27 cellular contexts compared by ENCODE assay signal in genomic region chr9:80401243-80401642, GRCh38.
"Had no signal": no experiment of that assay in that cellular context is flagged by ENCODE, and none has a peak within 500 bp of the region (broad histone marks: within the 10 kb centered on the region; RNA-seq: fewer than 3 reads in every experiment).

No MANE protein-coding gene starts in this region.

- H3K9me3 ChIP-seq: ascending aorta, breast epithelium, colonic mucosa, esophagus squamous epithelium, gastroesophageal sphincter had no signal

- ATAC-seq: activated naive CD4-positive, alpha-beta T cell treated with anti-CD3 and anti-CD28 coated beads, Interleukin-2, amount 50 U/mL, for 72 hours; activated T-cell treated with anti-CD3 and anti-CD28 coated beads, Interleukin-2, amount 50 U/mL, for 72 hours; gastroesophageal sphincter had no signal

- H3K27ac Mint-ChIP-seq: activated CD4-positive, alpha-beta memory T cell treated with anti-CD3 and anti-CD28 coated beads, Interleukin-2, amount 10 ng/mL, durations not matched to agents 7 days and 5 days; activated CD4-positive, alpha-beta T cell treated with anti-CD3 and anti-CD28 coated beads, Interleukin-2, amount 10 ng/mL, durations not matched to agents 7 days and 5 days; activated naive CD4-positive, alpha-beta T cell treated with anti-CD3 and anti-CD28 coated beads, Interleukin-2, amount 10 ng/mL, durations not matched to agents 7 days and 5 days; activated naive CD4-positive, alpha-beta T cell treated with anti-CD3 and anti-CD28 coated beads, Interleukin-2, amount 50 U/mL, for 72 hours; activated naive CD8-positive, alpha-beta T cell treated with anti-CD3 and anti-CD28 coated beads, Interleukin-2, amount 10 ng/mL, durations not matched to agents 7 days and 5 days; activated T-cell treated with anti-CD3 and anti-CD28 coated beads, Interleukin-2, amount 50 U/mL, for 24 hours; activated T-cell treated with anti-CD3 and anti-CD28 coated beads, Interleukin-2, amount 50 U/mL, for 72 hours; brain had no signal

- H3K36me3 ChIP-seq: ascending aorta, breast epithelium, cardiac muscle cell, colonic mucosa, esophagus squamous epithelium, gastroesophageal sphincter had no signal

- H3K4me3 ChIP-seq: ascending aorta, breast epithelium, cardiac muscle cell, colonic mucosa, esophagus squamous epithelium, gastroesophageal sphincter had no signal

- H3K27me3 ChIP-seq: ascending aorta, breast epithelium, cardiac muscle cell, colonic mucosa, esophagus squamous epithelium, gastroesophageal sphincter had no signal

- H3K27ac ChIP-seq: ascending aorta, breast epithelium, cardiac muscle cell, colonic mucosa, epithelial cell of prostate, esophagus squamous epithelium, gastroesophageal sphincter had no signal

- DNase-seq: activated CD4-positive, alpha-beta memory T cell treated with anti-CD3 and anti-CD28 coated beads, Interleukin-2, amount 10 ng/mL, durations not matched to agents 7 days and 5 days; activated CD4-positive, alpha-beta T cell treated with anti-CD3 and anti-CD28 coated beads for 1 hour; activated CD4-positive, alpha-beta T cell treated with anti-CD3 and anti-CD28 coated beads for 4 hours; activated CD4-positive, alpha-beta T cell treated with anti-CD3 and anti-CD28 coated beads, Interleukin-2, amount 10 ng/mL, durations not matched to agents 7 days and 5 days; activated CD4-positive, alpha-beta T cell treated with anti-CD3 and anti-CD28 coated beads, Interleukin-2, amount 50 U/mL, for 4 hours; activated CD8-positive, alpha-beta memory T cell treated with anti-CD3 and anti-CD28 coated beads, Interleukin-2, amount 50 U/mL, for 48 hours; activated gamma-delta T cell; activated naive CD4-positive, alpha-beta T cell; activated naive CD4-positive, alpha-beta T cell treated with anti-CD3 and anti-CD28 coated beads, Interleukin-2, amount 10 ng/mL, durations not matched to agents 7 days and 5 days; activated naive CD8-positive, alpha-beta T cell treated with anti-CD3 and anti-CD28 coated beads, Interleukin-2, amount 10 ng/mL, durations not matched to agents 7 days and 5 days; activated T-cell treated with anti-CD3 and anti-CD28 coated beads for 4 hours; activated T-cell treated with anti-CD3 and anti-CD28 coated beads, Interleukin-2, amount 50 U/mL, for 24 hours; activated T-cell treated with anti-CD3 and anti-CD28 coated beads, Interleukin-2, amount 50 U/mL, for 72 hours; central memory CD4-positive, alpha-beta T cell; cerebellar nuclear complex; colonic mucosa; effector CD8-positive, alpha-beta T cell; esophagus squamous epithelium; foreskin melanocyte; T-helper 2 cell had no signal

- H3K4me1 ChIP-seq: ascending aorta, breast epithelium, colonic mucosa, esophagus squamous epithelium, gastroesophageal sphincter had no signal

- H3K4me1 Mint-ChIP-seq: activated CD4-positive, alpha-beta memory T cell treated with anti-CD3 and anti-CD28 coated beads, Interleukin-2, amount 10 ng/mL, durations not matched to agents 7 days and 5 days; activated CD4-positive, alpha-beta T cell treated with anti-CD3 and anti-CD28 coated beads, Interleukin-2, amount 10 ng/mL, durations not matched to agents 7 days and 5 days; activated naive CD4-positive, alpha-beta T cell treated with anti-CD3 and anti-CD28 coated beads, Interleukin-2, amount 10 ng/mL, durations not matched to agents 7 days and 5 days; activated naive CD8-positive, alpha-beta T cell treated with anti-CD3 and anti-CD28 coated beads, Interleukin-2, amount 10 ng/mL, durations not matched to agents 7 days and 5 days had no signal

- H3K27me3 Mint-ChIP-seq: activated CD4-positive, alpha-beta memory T cell treated with anti-CD3 and anti-CD28 coated beads, Interleukin-2, amount 10 ng/mL, durations not matched to agents 7 days and 5 days; activated CD4-positive, alpha-beta T cell treated with anti-CD3 and anti-CD28 coated beads, Interleukin-2, amount 10 ng/mL, durations not matched to agents 7 days and 5 days; activated naive CD4-positive, alpha-beta T cell treated with anti-CD3 and anti-CD28 coated beads, Interleukin-2, amount 10 ng/mL, durations not matched to agents 7 days and 5 days; activated naive CD8-positive, alpha-beta T cell treated with anti-CD3 and anti-CD28 coated beads, Interleukin-2, amount 10 ng/mL, durations not matched to agents 7 days and 5 days; activated T-cell treated with anti-CD3 and anti-CD28 coated beads, Interleukin-2, amount 50 U/mL, for 24 hours; brain had no signal

- H3K4me3 Mint-ChIP-seq: activated CD4-positive, alpha-beta memory T cell treated with anti-CD3 and anti-CD28 coated beads, Interleukin-2, amount 10 ng/mL, durations not matched to agents 7 days and 5 days; activated CD4-positive, alpha-beta T cell treated with anti-CD3 and anti-CD28 coated beads, Interleukin-2, amount 10 ng/mL, durations not matched to agents 7 days and 5 days; activated naive CD4-positive, alpha-beta T cell treated with anti-CD3 and anti-CD28 coated beads, Interleukin-2, amount 10 ng/mL, durations not matched to agents 7 days and 5 days; activated naive CD8-positive, alpha-beta T cell treated with anti-CD3 and anti-CD28 coated beads, Interleukin-2, amount 10 ng/mL, durations not matched to agents 7 days and 5 days; activated T-cell treated with anti-CD3 and anti-CD28 coated beads, Interleukin-2, amount 50 U/mL, for 24 hours; activated T-cell treated with anti-CD3 and anti-CD28 coated beads, Interleukin-2, amount 50 U/mL, for 72 hours; brain had no signal

- H3K36me3 Mint-ChIP-seq: activated naive CD4-positive, alpha-beta T cell treated with anti-CD3 and anti-CD28 coated beads, Interleukin-2, amount 10 ng/mL, durations not matched to agents 7 days and 5 days; activated naive CD4-positive, alpha-beta T cell treated with anti-CD3 and anti-CD28 coated beads, Interleukin-2, amount 50 U/mL, for 72 hours; activated naive CD8-positive, alpha-beta T cell treated with anti-CD3 and anti-CD28 coated beads, Interleukin-2, amount 10 ng/mL, durations not matched to agents 7 days and 5 days; brain had no signal

- H3K9me3 Mint-ChIP-seq: activated CD4-positive, alpha-beta memory T cell treated with anti-CD3 and anti-CD28 coated beads, Interleukin-2, amount 10 ng/mL, durations not matched to agents 7 days and 5 days had no signal
